ENCODE assay signal across 11 cellular contexts in genomic region chr1:198118136-198118535, GRCh38. TPM values are rescaled to one million over a fixed set of nuclear protein-coding genes. Genes with fewer than 3 reads are reported as not detected.
DNase-seq lines count a peak whose midpoint lies in the region; FAIRE-seq and TF ChIP-seq lines count a peak whose summit lies in the region.
"Had no signal": no experiment of that assay in that cellular context is flagged by ENCODE, and none has a peak within 500 bp of the region (broad histone marks: within the 10 kb centered on the region; RNA-seq: fewer than 3 reads in every experiment).

No MANE protein-coding gene starts in this region.

- H3K4me3 ChIP-seq in bronchial epithelial cell (ENCODE audit: low read depth, low read length) (no peak overlapping the region), testis (no peak overlapping the region)

- no peak overlapping the region for H3K9ac ChIP-seq in H9 (ENCODE audit: extremely low read depth, insufficient read length, low read length)

- H3K9me3 ChIP-seq in testis (no peaks in the 10 kb centered on the region), H9 (ENCODE audit: control insufficient read depth, low read depth, low read length) (no peaks in the 10 kb centered on the region)

- no peak overlapping the region for H3T11ph ChIP-seq in H9 (ENCODE audit: low read length)

- no peaks in the 10 kb centered on the region for H3K23me2 ChIP-seq in H9 (ENCODE audit: insufficient read length, low read depth, low read length, poor library complexity, severe bottlenecking)

- no peak overlapping the region for H4K5ac ChIP-seq in H9 (ENCODE audit: insufficient read length, low read depth, low read length)

- no peak for FAIRE-seq in HTR-8/SVneo (lab: Jason Lieb, UNC)
- FAIRE-seq in bronchial epithelial cell (lab: Jason Lieb, UNC) = no peak

- intact Hi-C loops in testis (cut with DNase I; ENCODE audit: low total_unique reads) = no loop called here

- no peak overlapping the region for H4K8ac ChIP-seq in H9 (replicated peaks; ENCODE audit: insufficient read length, low read depth, low read length)

- H3K4ac ChIP-seq in H9 (ENCODE audit: low read depth, low read length) = no peak overlapping the region

- H3K36me3 Mint-ChIP-seq in H9 (ENCODE audit: insufficient read depth in 1 of 3, low read depth in 3 of 3) = no peaks in the 10 kb centered on the region

- H3K79me2 ChIP-seq in H9 (ENCODE audit: insufficient read depth, low read length) = no peaks in the 10 kb centered on the region

- no peaks in the 10 kb centered on the region for H3K79me1 ChIP-seq in H9 (ENCODE audit: insufficient read depth, low read depth, low read length, poor library complexity, severe bottlenecking)

- H3K27ac Mint-ChIP-seq in H9 = no peak overlapping the region

- H3K27ac ChIP-seq in testis (no peak overlapping the region), H9 (ENCODE audit: insufficient read length, low read depth, low read length) (no peak overlapping the region)

- no peak overlapping the region for H2AFZ ChIP-seq in H9 (ENCODE audit: low read length)

- no peak overlapping the region for H3K56ac ChIP-seq in H9 (ENCODE audit: insufficient read length, low read depth, low read length)

- H3K4me2 ChIP-seq in H9 (ENCODE audit: insufficient read depth, insufficient read length, low read length) = no peak overlapping the region

- 27 to 48% methylated on average over 2 of the region's 2 CpGs for WGBS in testis, 2 donors
- no CpG with 5 or more reads among the region's 2 CpGs for WGBS in H9 (ENCODE audit: extremely low coverage, insufficient read length, low lambda C conversion rate)

- H4K91ac ChIP-seq in H9 (ENCODE audit: insufficient read length, low read depth, low read length) = no peak overlapping the region

- no peak overlapping the region for H3K4me3 Mint-ChIP-seq in H9
- H3K4me3 Mint-ChIP-seq: central memory CD8-positive, alpha-beta T cell had no signal

- TF ChIP-seq POLR2A in testis (IDR thresholded peaks at IDR 0.05) = no peak

- no peak overlapping the region for H2BK12ac ChIP-seq in H9 (ENCODE audit: insufficient read length, low read depth, low read length)

- H3K36me3 ChIP-seq in bronchial epithelial cell (ENCODE audit: control insufficient read depth, insufficient read depth, low read length) (no peaks in the 10 kb centered on the region), testis (ENCODE audit: low read depth, missing control alignments) (no peaks in the 10 kb centered on the region)

- no peak overlapping the region for H3K18ac ChIP-seq in H9 (ENCODE audit: insufficient read length, low read depth, low read length)

- no peak overlapping the region for H2BK5ac ChIP-seq in H9 (ENCODE audit: insufficient read length, low read length)

- no peak overlapping the region for H3K23ac ChIP-seq in H9 (ENCODE audit: insufficient read length, low read depth, low read length)

- H3K14ac ChIP-seq in H9 (ENCODE audit: insufficient read depth, low read length) = no peak overlapping the region

- H3K9me3 Mint-ChIP-seq in H9 = no peaks in the 10 kb centered on the region
- H3K9me3 Mint-ChIP-seq: central memory CD8-positive, alpha-beta T cell had no signal

- TF ChIP-seq CTCF in bronchial epithelial cell (IDR thresholded peaks at IDR 0.05; ENCODE audit: insufficient read depth, low read length, severe bottlenecking) (no peak), testis (IDR thresholded peaks at IDR 0.05) (no peak), H9 (conservative IDR thresholded peaks at IDR 0.05) (no peak)

- H4K20me1 ChIP-seq in H9 (ENCODE audit: control insufficient read depth, insufficient read depth, insufficient read length) = no peaks in the 10 kb centered on the region

- DNase-seq in HTR-8/SVneo (ENCODE audit: insufficient read length, low spot score) (peak; percentile 36), bronchial epithelial cell (ENCODE audit: low read depth) (peak; percentile 85), kidney tubule cell (ENCODE audit: low spot score) (peak; percentile 32), testis (peak; percentile 72), H9 (no peak), cerebellum (ENCODE audit: low spot score) (no peak)
- DNase-seq in stimulated activated CD4-positive, alpha-beta T cell treated with anti-CD3 and anti-CD28 coated beads, Interleukin-12 subunit alpha, Interleukin-12 subunit beta, amount 100 ng/mL, for 4 hours = no peak
- DNase-seq in activated CD4-positive, alpha-beta T cell treated with anti-CD3 and anti-CD28 coated beads for 1 hour = no peak
- DNase-seq: occipital lobe, SIG-M5 had no signal

- H2BK15ac ChIP-seq in H9 (ENCODE audit: low read depth, low read length) = no peak overlapping the region

- H3K27me3 ChIP-seq in bronchial epithelial cell (ENCODE audit: control insufficient read depth, insufficient read depth, low read length) (no peaks in the 10 kb centered on the region), testis (no peaks in the 10 kb centered on the region), H9 (ENCODE audit: insufficient read depth, low read length) (no peaks in the 10 kb centered on the region)

- no peak overlapping the region for H2BK20ac ChIP-seq in H9 (ENCODE audit: low read depth, low read length, poor library complexity, severe bottlenecking)

- H3K4me1 Mint-ChIP-seq in H9 = no peaks in the 10 kb centered on the region
- H3K4me1 Mint-ChIP-seq: central memory CD8-positive, alpha-beta T cell had no signal

- no peak overlapping the region for H2AK5ac ChIP-seq in H9 (ENCODE audit: insufficient read length, low read length)

- H3K27me3 Mint-ChIP-seq in H9 (ENCODE audit: low read depth) = no peaks in the 10 kb centered on the region
- H3K27me3 Mint-ChIP-seq: central memory CD8-positive, alpha-beta T cell had no signal

- H3K4me1 ChIP-seq in testis = no peaks in the 10 kb centered on the region
- no peaks in the 10 kb centered on the region for H3K4me1 ChIP-seq in H9 (ENCODE audit: insufficient read depth, low read length)

- no peak overlapping the region for H2BK120ac ChIP-seq in H9 (ENCODE audit: low read depth, low read length, poor library complexity, severe bottlenecking)

RNA-seq across cellular contexts. Expression of gene NEK7, which starts 38.7 kb away (rescaled TPM):
- total RNA-seq in bronchial epithelial cell (37.1 and 40.3 TPM in 2 replicates), testis (10 to 100 TPM; 59.1 to 59.3 TPM), H9 (2021) (9.6 and 10.0 TPM in 2 replicates), cerebellum (20.4 TPM)
- polyA plus RNA-seq in testis (ENCODE audit: insufficient read depth, low read depth, low replicate concordance) = 22.1 TPM

Comparison
In these comparisons a context has a peak if more than half of its experiments do, and no peak if none do; other contexts are left out.
1. DNase-seq: peak in HTR-8/SVneo (single experiment), bronchial epithelial cell (single experiment), kidney tubule cell (single experiment) and testis (single experiment); none in H9 (single experiment), stimulated activated CD4-positive, alpha-beta T cell treated with anti-CD3 and anti-CD28 coated beads, Interleukin-12 subunit alpha, Interleukin-12 subunit beta, amount 100 ng/mL, for 4 hours (single experiment), cerebellum (single experiment) and activated CD4-positive, alpha-beta T cell treated with anti-CD3 and anti-CD28 coated beads for 1 hour (single experiment).